26 cellular contexts compared by ENCODE assay signal in genomic region chr7:65749039-65749438, GRCh38.
DNase-seq lines count a peak whose midpoint lies in the region; ATAC-seq and TF ChIP-seq lines count a peak whose summit lies in the region.
"Had no signal": no experiment of that assay in that cellular context is flagged by ENCODE, and none has a peak within 500 bp of the region (broad histone marks: within the 10 kb centered on the region; RNA-seq: fewer than 3 reads in every experiment).

No MANE protein-coding gene starts in this region.

- intact Hi-C loops in esophagus muscularis mucosa (cut with DNase I) = no loop called here

- no peaks in the 10 kb centered on the region for H3K27me3 ChIP-seq in CD4-positive, CD25-positive, alpha-beta regulatory T cell (ENCODE audit: control insufficient read depth, insufficient read depth, low read length)
- H3K27me3 ChIP-seq in Karpas-422 (ENCODE audit: low read length) = no peaks in the 10 kb centered on the region
- no peaks in the 10 kb centered on the region for H3K27me3 ChIP-seq in esophagus muscularis mucosa
- H3K27me3 ChIP-seq: ascending aorta; BLaER1 treated with 17β-estradiol and CSF1 and Interleukin-3, amounts not matched to agents 10 nM and 100 nM; gastrocnemius medialis; thyroid gland had no signal

- no peak overlapping the region; the same call in 1 of the 2 replicates for H3K9ac ChIP-seq in Karpas-422 (ENCODE audit: low read length)

- no peak overlapping the region for H3K27ac ChIP-seq in CD4-positive, CD25-positive, alpha-beta regulatory T cell (ENCODE audit: insufficient read depth, low read length, poor library complexity, severe bottlenecking)
- H3K27ac ChIP-seq in Karpas-422 (ENCODE audit: low read length) (no peak overlapping the region), esophagus muscularis mucosa (replicated peaks in 1 of 4) (peak overlapping the region; percentile 94 to 98 (median 98))
- H3K27ac ChIP-seq: BLaER1 treated with 17β-estradiol and CSF1 and Interleukin-3, amounts not matched to agents 10 nM and 100 nM; gastrocnemius medialis; skin epidermis; thyroid gland had no signal

- peaks cover 2 to 40% (median 20%) of the 10 kb centered on the region in 4 donors for H3K4me1 Mint-ChIP-seq in CD4-positive, CD25-positive, alpha-beta regulatory T cell
- H3K4me1 Mint-ChIP-seq in progenitor cell of endocrine pancreas (ENCODE audit: low read depth) = peaks cover 9% of the 10 kb centered on the region

- H3K27me3 Mint-ChIP-seq in CD4-positive, CD25-positive, alpha-beta regulatory T cell = no peaks in the 10 kb centered on the region
- no peaks in the 10 kb centered on the region for H3K27me3 Mint-ChIP-seq in progenitor cell of endocrine pancreas
- H3K27me3 Mint-ChIP-seq: activated CD4-positive, alpha-beta memory T cell treated with anti-CD3 and anti-CD28 coated beads, Interleukin-2, amount 10 ng/mL, durations not matched to agents 7 days and 5 days; activated naive CD8-positive, alpha-beta T cell treated with anti-CD3 and anti-CD28 coated beads, Interleukin-2, amount 10 ng/mL, durations not matched to agents 7 days and 5 days had no signal

- TF ChIP-seq CTCF in esophagus muscularis mucosa (IDR thresholded peaks at IDR 0.05) (no peak), progenitor cell of endocrine pancreas (IDR thresholded peaks at IDR 0.05; ENCODE audit: unreplicated experiment) (no peak), GM10266 (IDR thresholded peaks at IDR 0.05; ENCODE audit: control insufficient read depth, insufficient read depth, low read depth, missing control alignments) (no peak)

- H3K4me3 ChIP-seq in CD4-positive, CD25-positive, alpha-beta regulatory T cell (ENCODE audit: low read depth, low read length) = no peak overlapping the region
- no peak overlapping the region; the same call in 1 of the 2 replicates for H3K4me3 ChIP-seq in Karpas-422 (ENCODE audit: low read length)
- no peak overlapping the region for H3K4me3 ChIP-seq in esophagus muscularis mucosa
- H3K4me3 ChIP-seq: gastrocnemius medialis, skin epidermis, thyroid gland had no signal

- H3K4me3 Mint-ChIP-seq in CD4-positive, CD25-positive, alpha-beta regulatory T cell = peak overlapping the region; percentile 41 to 100 (median 99)
- H3K4me3 Mint-ChIP-seq in progenitor cell of endocrine pancreas (ENCODE audit: low read depth) = no peak overlapping the region

- no peak overlapping the region for H2AFZ ChIP-seq in Karpas-422 (ENCODE audit: low read length)

- H3K9me2 ChIP-seq in Karpas-422 (replicated peaks; ENCODE audit: insufficient read depth, low read length) = no peaks in the 10 kb centered on the region

- H3K36me3 ChIP-seq in CD4-positive, CD25-positive, alpha-beta regulatory T cell (ENCODE audit: control insufficient read depth, insufficient read depth, low read length) = peaks cover 2% of the 10 kb centered on the region
- H3K36me3 ChIP-seq in Karpas-422 (ENCODE audit: insufficient read depth, low read length) (peaks cover 9% of the 10 kb centered on the region; the same call in 1 of the 2 replicates), esophagus muscularis mucosa (peaks cover 0 to 4% (median 0%) of the 10 kb centered on the region in 4 donors)
- H3K36me3 ChIP-seq: ascending aorta, thyroid gland had no signal

- H3K79me2 ChIP-seq in Karpas-422 (ENCODE audit: low read length) = peaks cover 62% of the 10 kb centered on the region

- H3K36me3 Mint-ChIP-seq in CD4-positive, CD25-positive, alpha-beta regulatory T cell = no peaks in the 10 kb centered on the region
- H3K36me3 Mint-ChIP-seq in progenitor cell of endocrine pancreas (ENCODE audit: insufficient read depth) = peaks cover 2% of the 10 kb centered on the region
- H3K36me3 Mint-ChIP-seq: activated naive CD8-positive, alpha-beta T cell treated with anti-CD3 and anti-CD28 coated beads, Interleukin-2, amount 10 ng/mL, durations not matched to agents 7 days and 5 days; immature natural killer cell had no signal

- WGBS in esophagus muscularis mucosa = 90% methylated on average over 4 of the region's 4 CpGs

- no peaks in the 10 kb centered on the region for H4K20me1 ChIP-seq in Karpas-422 (ENCODE audit: insufficient read depth, low read depth, low read length)

- no peak for TF ChIP-seq POLR2A in esophagus muscularis mucosa (IDR thresholded peaks at IDR 0.05; ENCODE audit: low read depth)

- no peak for ATAC-seq in CD4-positive, CD25-positive, alpha-beta regulatory T cell (ENCODE audit: low read depth in 2 of 2)
- no peak for ATAC-seq in HG02884 (IDR thresholded peaks at IDR 0.05; ENCODE audit: unreplicated experiment)
- ATAC-seq: gastrocnemius medialis; left colon; Panc1; stimulated activated naive CD8-positive, alpha-beta T cell treated with anti-CD3 and anti-CD28 coated beads, Interleukin-15, Interleukin-2, amounts not matched to agents 100 U/mL and 50 U/mL, for 24 hours had no signal

- peaks cover 16% of the 10 kb centered on the region for H3K4me1 ChIP-seq in CD4-positive, CD25-positive, alpha-beta regulatory T cell (ENCODE audit: control insufficient read depth, insufficient read depth, low read length, poor library complexity, severe bottlenecking)
- H3K4me1 ChIP-seq in Karpas-422 (ENCODE audit: low read length) (peaks cover 21% of the 10 kb centered on the region), esophagus muscularis mucosa (peaks cover 14 to 70% (median 65%) of the 10 kb centered on the region in 4 donors)

- H3K4me2 ChIP-seq in Karpas-422 (ENCODE audit: low read depth, low read length, poor library complexity, severe bottlenecking) = peak overlapping the region; percentile 90

- H3K9me3 Mint-ChIP-seq in CD4-positive, CD25-positive, alpha-beta regulatory T cell = peaks cover 0 to 3% (median 0%) of the 10 kb centered on the region in 7 donors
- no peaks in the 10 kb centered on the region for H3K9me3 Mint-ChIP-seq in progenitor cell of endocrine pancreas (ENCODE audit: low read depth)
- H3K9me3 Mint-ChIP-seq: activated CD4-positive, alpha-beta memory T cell treated with anti-CD3 and anti-CD28 coated beads, Interleukin-2, amount 10 ng/mL, durations not matched to agents 7 days and 5 days; activated naive CD8-positive, alpha-beta T cell treated with anti-CD3 and anti-CD28 coated beads, Interleukin-2, amount 10 ng/mL, durations not matched to agents 7 days and 5 days; endodermal cell; immature natural killer cell had no signal

- DNase-seq in CD4-positive, CD25-positive, alpha-beta regulatory T cell = no peak
- no peak for DNase-seq in Karpas-422
- DNase-seq in esophagus muscularis mucosa (ENCODE audit: extremely low spot score) = no peak
- no peak for DNase-seq in progenitor cell of endocrine pancreas (ENCODE audit: low spot score, unreplicated experiment)
- DNase-seq in GM10266 (ENCODE audit: extremely low spot score) = no peak
- no peak for DNase-seq in KG1 (lab: John Stamatoyannopoulos, UW)
- DNase-seq: activated CD4-positive, alpha-beta memory T cell treated with anti-CD3 and anti-CD28 coated beads, Interleukin-2, amount 10 ng/mL, durations not matched to agents 7 days and 5 days; activated CD4-positive, CD25-positive, alpha-beta regulatory T cell; activated naive CD8-positive, alpha-beta T cell treated with anti-CD3 and anti-CD28 coated beads, Interleukin-2, amount 10 ng/mL, durations not matched to agents 7 days and 5 days; Calu3; endodermal cell; gastrocnemius medialis; hypothalamus; immature natural killer cell; mammary epithelial cell; NCI-H1694; occipital lobe; SIG-M5; stimulated activated naive CD8-positive, alpha-beta T cell treated with anti-CD3 and anti-CD28 coated beads, Interleukin-15, Interleukin-2, amounts not matched to agents 100 U/mL and 50 U/mL, for 24 hours; thyroid gland had no signal

- peak overlapping the region in 2 of 3 donors; percentile 46 to 71 for H3K27ac Mint-ChIP-seq in CD4-positive, CD25-positive, alpha-beta regulatory T cell
- H3K27ac Mint-ChIP-seq in progenitor cell of endocrine pancreas = peak overlapping the region; percentile 20
- H3K27ac Mint-ChIP-seq: activated CD4-positive, alpha-beta memory T cell treated with anti-CD3 and anti-CD28 coated beads, Interleukin-2, amount 10 ng/mL, durations not matched to agents 7 days and 5 days; activated naive CD8-positive, alpha-beta T cell treated with anti-CD3 and anti-CD28 coated beads, Interleukin-2, amount 10 ng/mL, durations not matched to agents 7 days and 5 days; endodermal cell had no signal

- no peak for TF ChIP-seq EP300 in esophagus muscularis mucosa (IDR thresholded peaks at IDR 0.05)

- no peaks in the 10 kb centered on the region for H3K9me3 ChIP-seq in CD4-positive, CD25-positive, alpha-beta regulatory T cell (ENCODE audit: control insufficient read depth in 2 of 2, low read length in 2 of 2)
- H3K9me3 ChIP-seq in Karpas-422 (ENCODE audit: low read length) (no peaks in the 10 kb centered on the region), esophagus muscularis mucosa (no peaks in the 10 kb centered on the region)
- H3K9me3 ChIP-seq: ascending aorta; BLaER1 treated with 17β-estradiol and CSF1 and Interleukin-3, amounts not matched to agents 10 nM and 100 nM; gastrocnemius medialis; thyroid gland had no signal

Comparison
In these comparisons a context has a peak if more than half of its experiments do, and no peak if none do; other contexts are left out.
1. H3K27ac ChIP-seq: peak in esophagus muscularis mucosa (4 of 4); none in CD4-positive, CD25-positive, alpha-beta regulatory T cell (single experiment) and Karpas-422 (single experiment).